18 cellular contexts compared by ENCODE assay signal in genomic region chr3:188303286-188303799, GRCh38.
A peak's percentile ranks its signal among the peaks of the same experiment; 100 is the strongest.
DNase-seq lines count a peak whose midpoint lies in the region; ATAC-seq and FAIRE-seq lines count a peak whose summit lies in the region.
"Had no signal": no experiment of that assay in that cellular context is flagged by ENCODE, and none has a peak within 500 bp of the region (broad histone marks: within the 10 kb centered on the region; RNA-seq: fewer than 3 reads in every experiment).

No MANE protein-coding gene starts in this region.

- no peaks in the 10 kb centered on the region for H3K9me3 ChIP-seq in small intestine (ENCODE audit: control insufficient read depth, low read depth)
- H3K9me3 ChIP-seq: Peyer's patch had no signal

- peaks cover 0 to 6% of the 10 kb centered on the region in 2 donors for H3K4me1 ChIP-seq in small intestine (ENCODE audit: control insufficient read depth in 2 of 2, insufficient read depth in 1 of 2, low read depth in 1 of 2, low read length in 1 of 2)

- no peak for FAIRE-seq in small intestine (lab: Jason Lieb, UNC)
- FAIRE-seq: K562 had no signal

- peaks cover 14% of the 10 kb centered on the region for H3K36me3 Mint-ChIP-seq in activated T-helper 1 cell treated with anti-CD3 and anti-CD28 coated beads, Interleukin-12 subunit alpha, Interleukin-12 subunit beta, Interleukin-2, Interleukin-4 antibody, amounts not matched to agents 30 ng/mL and 10 ng/mL and 1 ng/mL, durations not matched to agents 14 hours and 24 hours and 36 hours (ENCODE audit: low read depth)
- peaks cover 5% of the 10 kb centered on the region for H3K36me3 Mint-ChIP-seq in stimulated activated memory B cell treated with anti-CD40 and anti-IgM and Interleukin-4, amounts not matched to agents 10 μg/mL and 1 μg/mL and 100 μg/mL, for 72 hours

- peaks cover 57% of the 10 kb centered on the region for H3K4me1 Mint-ChIP-seq in activated T-helper 1 cell treated with anti-CD3 and anti-CD28 coated beads, Interleukin-12 subunit alpha, Interleukin-12 subunit beta, Interleukin-2, Interleukin-4 antibody, amounts not matched to agents 30 ng/mL and 10 ng/mL and 1 ng/mL, durations not matched to agents 14 hours and 24 hours and 36 hours (ENCODE audit: low read depth)
- peaks cover 59% of the 10 kb centered on the region for H3K4me1 Mint-ChIP-seq in stimulated activated memory B cell treated with anti-CD40 and anti-IgM and Interleukin-4, amounts not matched to agents 10 μg/mL and 1 μg/mL and 100 μg/mL, for 72 hours

- no peak overlapping the region for H3K27ac ChIP-seq in small intestine (ENCODE audit: low read depth in 1 of 2, low read length in 1 of 2)
- H3K27ac ChIP-seq: Peyer's patch had no signal

- H3K4me3 Mint-ChIP-seq in activated T-helper 1 cell treated with anti-CD3 and anti-CD28 coated beads, Interleukin-12 subunit alpha, Interleukin-12 subunit beta, Interleukin-2, Interleukin-4 antibody, amounts not matched to agents 30 ng/mL and 10 ng/mL and 1 ng/mL, durations not matched to agents 14 hours and 24 hours and 36 hours: peak overlapping the region; percentile 2
- H3K4me3 Mint-ChIP-seq in stimulated activated memory B cell treated with anti-CD40 and anti-IgM and Interleukin-4, amounts not matched to agents 10 μg/mL and 1 μg/mL and 100 μg/mL, for 72 hours: no peak overlapping the region

- peaks cover under 1% of the 10 kb centered on the region for H3K9me3 Mint-ChIP-seq in activated T-helper 1 cell treated with anti-CD3 and anti-CD28 coated beads, Interleukin-12 subunit alpha, Interleukin-12 subunit beta, Interleukin-2, Interleukin-4 antibody, amounts not matched to agents 30 ng/mL and 10 ng/mL and 1 ng/mL, durations not matched to agents 14 hours and 24 hours and 36 hours
- no peaks in the 10 kb centered on the region for H3K9me3 Mint-ChIP-seq in stimulated activated memory B cell treated with anti-CD40 and anti-IgM and Interleukin-4, amounts not matched to agents 10 μg/mL and 1 μg/mL and 100 μg/mL, for 72 hours

- peaks cover 7% of the 10 kb centered on the region for H3K27me3 Mint-ChIP-seq in activated T-helper 1 cell treated with anti-CD3 and anti-CD28 coated beads, Interleukin-12 subunit alpha, Interleukin-12 subunit beta, Interleukin-2, Interleukin-4 antibody, amounts not matched to agents 30 ng/mL and 10 ng/mL and 1 ng/mL, durations not matched to agents 14 hours and 24 hours and 36 hours (ENCODE audit: insufficient read depth)
- H3K27me3 Mint-ChIP-seq in stimulated activated memory B cell treated with anti-CD40 and anti-IgM and Interleukin-4, amounts not matched to agents 10 μg/mL and 1 μg/mL and 100 μg/mL, for 72 hours: no peaks in the 10 kb centered on the region

- no peak overlapping the region for H3K27ac Mint-ChIP-seq in activated T-helper 1 cell treated with anti-CD3 and anti-CD28 coated beads, Interleukin-12 subunit alpha, Interleukin-12 subunit beta, Interleukin-2, Interleukin-4 antibody, amounts not matched to agents 30 ng/mL and 10 ng/mL and 1 ng/mL, durations not matched to agents 14 hours and 24 hours and 36 hours
- peak overlapping the region; percentile 54 for H3K27ac Mint-ChIP-seq in stimulated activated memory B cell treated with anti-CD40 and anti-IgM and Interleukin-4, amounts not matched to agents 10 μg/mL and 1 μg/mL and 100 μg/mL, for 72 hours

- WGBS in small intestine, 3 donors: 94 to 100% (median 100%) methylated on average over 2 of the region's 2 CpGs

- no peaks in the 10 kb centered on the region for H3K27me3 ChIP-seq in small intestine (ENCODE audit: control insufficient read depth in 2 of 2, insufficient read depth in 2 of 2, low read length in 2 of 2)
- H3K27me3 ChIP-seq: BLaER1 treated with 17β-estradiol and CSF1 and Interleukin-3, amounts not matched to agents 10 nM and 100 nM; Peyer's patch had no signal

- intact Hi-C loops in activated T-helper 1 cell treated with anti-CD3 and anti-CD28 coated beads, Interleukin-12 subunit alpha, Interleukin-12 subunit beta, Interleukin-2, Interleukin-4 antibody, amounts not matched to agents 30 ng/mL and 10 ng/mL and 1 ng/mL, durations not matched to agents 14 hours and 24 hours and 36 hours (cut with micrococcal nuclease): no loop called here

- DNase-seq in NCI-H526 (lab: John Stamatoyannopoulos, UW) (peak; percentile 4 to 7), NCI-H526 treated with DMSO at 0.1 percent for 48 hours (lab: John Stamatoyannopoulos, UW) (no peak), kidney tubule cell (ENCODE audit: low spot score) (peak; percentile 66), small intestine (no peak), NCI-H146 treated with DMSO at 0.1 percent for 48 hours (lab: John Stamatoyannopoulos, UW; ENCODE audit: unreplicated experiment) (no peak)
- no peak for DNase-seq in activated T-helper 1 cell treated with anti-CD3 and anti-CD28 coated beads, Interleukin-12 subunit alpha, Interleukin-12 subunit beta, Interleukin-2, Interleukin-4 antibody, amounts not matched to agents 30 ng/mL and 10 ng/mL and 1 ng/mL, durations not matched to agents 14 hours and 24 hours and 36 hours (ENCODE audit: low spot score)
- DNase-seq: 8988T, DMS 273 treated with DMSO at 0.1 percent for 48 hours, HCEC 1CT, NCI-H1092, NCI-H187, NCI-H774, Peyer's patch, Right ventricle myocardium superior had no signal

- no peak for ATAC-seq in stimulated activated memory B cell treated with anti-CD40 and anti-IgM and Interleukin-4, amounts not matched to agents 10 μg/mL and 1 μg/mL and 100 μg/mL, for 72 hours
- ATAC-seq in activated CD4-positive, CD25-positive, alpha-beta regulatory T cell treated with anti-CD3 and anti-CD28 coated beads, Interleukin-2, amount 50 U/mL, for 24 hours: no peak
- ATAC-seq: K562 had no signal

- no peaks in the 10 kb centered on the region for H3K36me3 ChIP-seq in small intestine (ENCODE audit: control insufficient read depth in 2 of 2, insufficient read depth in 2 of 2, low read length in 2 of 2)
- H3K36me3 ChIP-seq: Peyer's patch had no signal

- H3K4me3 ChIP-seq in small intestine (ENCODE audit: low read depth in 1 of 2, low read length in 2 of 2): no peak overlapping the region
- H3K4me3 ChIP-seq: BLaER1 treated with 17β-estradiol and CSF1 and Interleukin-3, amounts not matched to agents 10 nM and 100 nM; K562; Peyer's patch had no signal

Comparison
In these comparisons a context has a peak if more than half of its experiments do, and no peak if none do; other contexts are left out.
1. DNase-seq: peak in NCI-H526 (2 of 2) and kidney tubule cell (single experiment); none in NCI-H526 treated with DMSO at 0.1 percent for 48 hours (single experiment), activated T-helper 1 cell treated with anti-CD3 and anti-CD28 coated beads, Interleukin-12 subunit alpha, Interleukin-12 subunit beta, Interleukin-2, Interleukin-4 antibody, amounts not matched to agents 30 ng/mL and 10 ng/mL and 1 ng/mL, durations not matched to agents 14 hours and 24 hours and 36 hours (single experiment), small intestine (single experiment) and NCI-H146 treated with DMSO at 0.1 percent for 48 hours (single experiment).